ENCODE assay signal across 11 cellular contexts in the genomic region with DNA sequence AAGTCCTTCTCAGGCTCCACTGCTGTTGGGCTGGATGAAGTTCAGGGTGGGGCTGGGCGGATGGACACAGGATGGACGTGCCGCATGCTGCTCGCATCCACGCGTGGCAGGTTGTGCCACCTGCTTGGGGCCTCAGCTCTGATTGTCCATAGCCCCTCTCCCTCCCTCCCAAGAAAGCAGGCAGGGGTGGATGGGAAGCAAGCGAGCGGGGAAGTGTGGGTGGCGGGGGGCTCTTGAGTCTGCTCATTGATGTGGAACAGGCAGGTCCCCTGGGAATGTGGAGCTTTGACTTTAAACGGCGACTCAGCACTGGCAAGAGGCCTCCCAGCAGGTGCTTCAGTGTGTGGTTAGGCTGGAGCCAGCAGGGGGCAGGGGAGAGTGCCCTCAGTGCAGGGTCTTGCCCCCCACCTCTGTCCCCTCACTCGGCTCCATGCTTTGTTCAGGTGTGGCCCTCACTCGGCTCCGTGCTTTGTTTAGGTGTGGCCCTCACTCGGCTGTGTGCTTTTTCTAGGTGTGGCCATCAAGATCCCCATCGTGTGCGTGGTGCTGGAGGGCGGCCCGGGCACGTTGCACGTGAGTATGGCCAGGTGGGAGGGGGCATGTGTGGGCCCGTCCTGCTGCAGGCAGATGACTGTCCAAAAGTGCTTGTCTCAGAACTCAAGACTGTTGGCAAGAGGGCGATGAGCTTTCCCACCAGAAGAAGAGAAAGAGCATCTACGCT. TPM values are rescaled to one million over a fixed set of nuclear protein-coding genes. Genes with fewer than 3 reads are reported as not detected.
DNase-seq lines count a peak whose midpoint lies in the region; ATAC-seq, FAIRE-seq and TF ChIP-seq lines count a peak whose summit lies in the region.
"Had no signal": no experiment of that assay in that cellular context is flagged by ENCODE, and none has a peak within 500 bp of the region (broad histone marks: within the 10 kb centered on the region; RNA-seq: fewer than 3 reads in every experiment).

No MANE protein-coding gene starts in this region.

- H3K9me3 ChIP-seq in PC-9 (ENCODE audit: insufficient read depth, low read depth) (no peaks in the 10 kb centered on the region), HepG2 (ENCODE audit: low read length) (no peaks in the 10 kb centered on the region)

- peak; percentile 73 for ATAC-seq in GM23338
- peak; percentile 73 for ATAC-seq in HepG2
- no peak for ATAC-seq in GM21447 (IDR thresholded peaks at IDR 0.05; ENCODE audit: unreplicated experiment)
- no peak for ATAC-seq in HG02852 (IDR thresholded peaks at IDR 0.05; ENCODE audit: unreplicated experiment)
- ATAC-seq in GM21381 (IDR thresholded peaks at IDR 0.05; ENCODE audit: unreplicated experiment), result no peak

- in situ Hi-C loops in HepG2 (cut with HindIII; ENCODE audit: extremely low pct_ligation_motif_present, low pct_unique_long_range_greater_than_20kb), result loop anchor here (5.0 kb wide), 2 partner anchors 50 to 105 kb away; no protein-coding TSS in a partner anchor

- H4K20me1 ChIP-seq in GM23338 (replicated peaks; ENCODE audit: insufficient read depth) (no peaks in the 10 kb centered on the region), PC-9 (ENCODE audit: insufficient read depth) (no peaks in the 10 kb centered on the region), HepG2 (ENCODE audit: insufficient read depth, low read length) (no peaks in the 10 kb centered on the region)

- POLR2A ChIA-PET in PC-9 (lab: Charles Lee; ENCODE audit: unreplicated experiment), result no interaction called here
- POLR2A ChIA-PET in HepG2 (lab: Yijun Ruan, JAX), result no interaction called here

- TF ChIP-seq CTCF in GM23338 (conservative IDR thresholded peaks at IDR 0.05; ENCODE audit: low read depth in 2 of 2) (peak; percentile 45 to 60), PC-9 (conservative IDR thresholded peaks at IDR 0.05) (0 out of 2 replicates have a peak, but pooled peaks have one; percentile 15), HepG2 (CRISPR knock-in tag; IDR thresholded peaks at IDR 0.05) (peak; percentile 71)

- DNase-seq in D341Med (ENCODE audit: low spot score), result peak; percentile 33
- peak; percentile 66 for DNase-seq in GM23338 (ENCODE audit: low spot score)
- DNase-seq in PC-9, result no peak
- DNase-seq in HepG2 (ENCODE audit: low spot score), result no peak
- DNase-seq in GM03348 (ENCODE audit: low spot score), result no peak
- DNase-seq: amniotic stem cell; stimulated activated CD4-positive, alpha-beta T cell treated with anti-CD3 and anti-CD28 coated beads, Interleukin-4, amount 100 ng/mL, for 4 hours had no signal

- intact Hi-C loops in PC-9 (cut with micrococcal nuclease; ENCODE audit: unreplicated experiment) (no loop called here), HepG2 (cut with micrococcal nuclease; ENCODE audit: unreplicated experiment) (no loop called here)

- H3K27ac ChIP-seq in GM23338 (ENCODE audit: low read depth), result no peak overlapping the region
- H3K27ac ChIP-seq in PC-9, result no peak overlapping the region
- no peak overlapping the region for H3K27ac ChIP-seq in HepG2 (ENCODE audit: extremely low read length, insufficient read depth, low read length)

- H3K9me3 Mint-ChIP-seq in GM23338, result peaks cover 29% of the 10 kb centered on the region

- BruUV-seq in PC-9 (replicated peaks; lab: Mats Ljungman, UMichigan) (no TSS peak), HepG2 (replicated peaks; lab: Mats Ljungman, UMichigan) (no TSS peak)

- no peak for TF ChIP-seq EP300 in HepG2 (IDR thresholded peaks at IDR 0.05; ENCODE audit: low read depth in 2 of 2, low read length in 2 of 2)
- TF ChIP-seq EP300 in HepG2 (CRISPR knock-in tag; IDR thresholded peaks at IDR 0.05; ENCODE audit: borderline replicate concordance), result no peak

- FAIRE-seq in HepG2 (lab: Jason Lieb, UNC), result no peak

- CTCF ChIA-PET in PC-9 (lab: Charles Lee) (no interaction called here), HepG2 (lab: Yijun Ruan, JAX; ENCODE audit: low intra/inter-chr PET ratio, low total read pairs) (no interaction called here)

- 55% methylated on average over 2 of the region's 24 CpGs for WGBS in HepG2 (ENCODE audit: low lambda C conversion rate)

- H3K4me3 Mint-ChIP-seq in GM23338, result no peak overlapping the region

- H3K27me3 Mint-ChIP-seq in GM23338 (ENCODE audit: insufficient read depth, low read depth, poor library complexity), result peaks cover 6% of the 10 kb centered on the region

- H3K9ac ChIP-seq in HepG2 (ENCODE audit: insufficient read depth, low read depth, low read length), result no peak overlapping the region

- no peak for TF ChIP-seq RAD21 in HepG2 (CRISPR knock-in tag; IDR thresholded peaks at IDR 0.05)

- H3K79me2 ChIP-seq in GM23338 (replicated peaks; ENCODE audit: insufficient read depth), result no peaks in the 10 kb centered on the region
- H3K79me2 ChIP-seq in PC-9 (ENCODE audit: low read depth), result no peaks in the 10 kb centered on the region
- H3K79me2 ChIP-seq in HepG2 (ENCODE audit: insufficient read depth, low read length), result no peaks in the 10 kb centered on the region

- H3F3A ChIP-seq in GM23338 (replicated peaks; ENCODE audit: low read depth) (no peaks in the 10 kb centered on the region), PC-9 (ENCODE audit: insufficient read depth, low read depth) (no peaks in the 10 kb centered on the region)

- no peaks in the 10 kb centered on the region for H3K9me2 ChIP-seq in GM23338 (ENCODE audit: insufficient read depth)
- no peaks in the 10 kb centered on the region for H3K9me2 ChIP-seq in PC-9 (ENCODE audit: insufficient read depth)

- H3K27me3 ChIP-seq in GM23338 (ENCODE audit: insufficient read depth), result no peaks in the 10 kb centered on the region
- H3K27me3 ChIP-seq in PC-9 (ENCODE audit: insufficient read depth, low read depth), result peaks cover 90% of the 10 kb centered on the region
- H3K27me3 ChIP-seq in HepG2 (ENCODE audit: control insufficient read depth in 1 of 2, insufficient read depth in 2 of 2, low read length in 2 of 2), result peaks cover 16 to 53% of the 10 kb centered on the region in 2 experiments

- H3K4me1 Mint-ChIP-seq in GM23338, result peaks cover 15% of the 10 kb centered on the region; the same call in 2 of the 3 replicates

- no peak overlapping the region for H3K27ac Mint-ChIP-seq in GM23338

- TF ChIP-seq POLR2A in HepG2 (IDR thresholded peaks at IDR 0.05; ENCODE audit: insufficient read depth in 1 of 2, low read depth in 2 of 2, low read length in 2 of 2), result no peak

- no peak overlapping the region for H3K4me3 ChIP-seq in GM23338
- no peak overlapping the region for H3K4me3 ChIP-seq in PC-9
- H3K4me3 ChIP-seq in HepG2 (replicated peaks in 1 of 3; ENCODE audit: insufficient read depth in 1 of 3, low read depth in 2 of 3, low read length in 3 of 3), result no peak overlapping the region

- H3K4me2 ChIP-seq in GM23338 (no peak overlapping the region), PC-9 (no peak overlapping the region), HepG2 (ENCODE audit: low read depth, low read length) (no peak overlapping the region)

- peaks cover 4% of the 10 kb centered on the region; the same call in 1 of the 3 replicates for H3K36me3 Mint-ChIP-seq in GM23338 (ENCODE audit: low read depth)

- no peaks in the 10 kb centered on the region for H3K36me3 ChIP-seq in GM23338 (ENCODE audit: insufficient read depth)
- H3K36me3 ChIP-seq in PC-9 (ENCODE audit: low read depth), result no peaks in the 10 kb centered on the region
- no peaks in the 10 kb centered on the region for H3K36me3 ChIP-seq in HepG2 (replicated peaks in 1 of 2; ENCODE audit: control insufficient read depth in 1 of 2, insufficient read depth in 2 of 2, low read length in 2 of 2)

- H3K4me1 ChIP-seq in GM23338 (ENCODE audit: insufficient read depth) (no peaks in the 10 kb centered on the region), PC-9 (replicated peaks; ENCODE audit: insufficient read depth) (no peaks in the 10 kb centered on the region), HepG2 (ENCODE audit: insufficient read depth, low read length) (no peaks in the 10 kb centered on the region)

- peak overlapping the region; percentile 83 for H2AFZ ChIP-seq in GM23338
- H2AFZ ChIP-seq in PC-9, result no peak overlapping the region
- no peak overlapping the region for H2AFZ ChIP-seq in HepG2 (ENCODE audit: low read length)

RNA-seq across cellular contexts. Expression of a gene that starts 23.9 kb away (rescaled TPM):
- 0.83 and 2.0 TPM in 2 replicates for total RNA-seq in GM23338 (2014; rRNA removed; shearing (Covaris generic))
- polyA plus RNA-seq in GM23338 (2016; fragmentation: Nextera tagmentation; extraction: Ambion mirVana) (0.50 and 0.53 TPM in 2 replicates), HepG2 (2011; rRNA removed) (0.09 and 0.20 TPM in 2 replicates)
- total RNA-seq in PC-9 (2021) (not detected in 2 replicates), HepG2 (2016; rRNA removed; fragmentation: Illumina TruSeq; extraction: Trizol) (0.07 TPM in 1 of 2 replicates, not detected in the other)
- total RNA-seq in HepG2 (2016; cell fraction: cytosol; rRNA removed; fragmentation: Illumina TruSeq; extraction: Trizol; ENCODE audit: low read depth), result not detected in 2 replicates
- total RNA-seq in HepG2 (2016; cell fraction: insoluble cytoplasmic fraction; rRNA removed; fragmentation: Illumina TruSeq; extraction: Trizol), result 0.09 TPM in 1 of 2 replicates, not detected in the other
- 0.14 TPM in 1 of 2 replicates, not detected in the other for total RNA-seq in HepG2 (2016; cell fraction: membrane; rRNA removed; fragmentation: Illumina TruSeq; extraction: Trizol)
- total RNA-seq in HepG2 (2016; cell fraction: nucleus; rRNA removed; fragmentation: Illumina TruSeq; extraction: Trizol), result not detected in 2 replicates
- polyA plus RNA-seq in HepG2 (2011; cell fraction: cytosol; rRNA removed), result 0.05 and 0.06 TPM in 2 replicates
- polyA plus RNA-seq in HepG2 (2011; cell fraction: nucleus; rRNA removed), result 0.37 and 0.55 TPM in 2 replicates
- polyA plus RNA-seq in HepG2 (2012), result 0.27 and 0.31 TPM in 2 replicates
- polyA plus RNA-seq in HepG2 (2016; cell fraction: cytosol; fragmentation: Illumina TruSeq; extraction: Trizol; ENCODE audit: low read depth), result 0.08 TPM in 1 of 2 replicates, not detected in the other
- polyA plus RNA-seq in HepG2 (2016; cell fraction: insoluble cytoplasmic fraction; fragmentation: Illumina TruSeq; extraction: Trizol; ENCODE audit: low read depth), result 0.14 TPM in 1 of 2 replicates, not detected in the other
- 0.18 TPM in 1 of 2 replicates, not detected in the other for polyA plus RNA-seq in HepG2 (2016; cell fraction: membrane; fragmentation: Illumina TruSeq; extraction: Trizol; ENCODE audit: low read depth)
- polyA plus RNA-seq in HepG2 (2016; cell fraction: nucleus; fragmentation: Illumina TruSeq; extraction: Trizol; ENCODE audit: insufficient read depth, low read depth), result 0.11 and 0.37 TPM in 2 replicates
- 0.02 and 11.4 TPM in 2 replicates for polyA minus RNA-seq in HepG2 (2011; rRNA and poly(A)+ RNA removed; ENCODE audit: low replicate concordance)
- 0.70 TPM in 1 of 2 replicates, not detected in the other for polyA minus RNA-seq in HepG2 (2011; cell fraction: cytosol; rRNA and poly(A)+ RNA removed)
- polyA minus RNA-seq in HepG2 (2011; cell fraction: nucleus; rRNA and poly(A)+ RNA removed), result 0.26 and 0.50 TPM in 2 replicates
- total RNA-seq: pulmonary artery endothelial cell had no signal

RNA-seq across cellular contexts. Expression of a gene that starts 38.2 kb away (rescaled TPM):
- total RNA-seq in GM23338 (2014; rRNA removed; shearing (Covaris generic)), result 23.2 and 24.0 TPM in 2 replicates
- polyA plus RNA-seq in GM23338 (2016; fragmentation: Nextera tagmentation; extraction: Ambion mirVana) (11.0 and 15.4 TPM in 2 replicates), HepG2 (2011; rRNA removed) (8.0 and 13.1 TPM in 2 replicates)
- total RNA-seq in PC-9 (2021) (12.5 and 23.9 TPM in 2 replicates), HepG2 (2016; rRNA removed; fragmentation: Illumina TruSeq; extraction: Trizol) (13.1 and 20.1 TPM in 2 replicates)
- 16.2 and 18.7 TPM in 2 replicates for total RNA-seq in HepG2 (2016; cell fraction: cytosol; rRNA removed; fragmentation: Illumina TruSeq; extraction: Trizol; ENCODE audit: low read depth)
- total RNA-seq in HepG2 (2016; cell fraction: insoluble cytoplasmic fraction; rRNA removed; fragmentation: Illumina TruSeq; extraction: Trizol), result 11.7 and 23.2 TPM in 2 replicates
- total RNA-seq in HepG2 (2016; cell fraction: membrane; rRNA removed; fragmentation: Illumina TruSeq; extraction: Trizol), result 22.7 and 31.0 TPM in 2 replicates
- 15.4 and 16.3 TPM in 2 replicates for total RNA-seq in HepG2 (2016; cell fraction: nucleus; rRNA removed; fragmentation: Illumina TruSeq; extraction: Trizol)
- 6.8 and 14.6 TPM in 2 replicates for polyA plus RNA-seq in HepG2 (2011; cell fraction: cytosol; rRNA removed)
- polyA plus RNA-seq in HepG2 (2011; cell fraction: nucleus; rRNA removed), result 84.7 and 108 TPM in 2 replicates
- polyA plus RNA-seq in HepG2 (2012), result 7.4 and 9.9 TPM in 2 replicates
- 17.7 and 23.4 TPM in 2 replicates for polyA plus RNA-seq in HepG2 (2016; cell fraction: cytosol; fragmentation: Illumina TruSeq; extraction: Trizol; ENCODE audit: low read depth)
- polyA plus RNA-seq in HepG2 (2016; cell fraction: insoluble cytoplasmic fraction; fragmentation: Illumina TruSeq; extraction: Trizol; ENCODE audit: low read depth), result 12.0 and 13.3 TPM in 2 replicates
- 19.5 and 21.9 TPM in 2 replicates for polyA plus RNA-seq in HepG2 (2016; cell fraction: membrane; fragmentation: Illumina TruSeq; extraction: Trizol; ENCODE audit: low read depth)
- 26.7 and 31.2 TPM in 2 replicates for polyA plus RNA-seq in HepG2 (2016; cell fraction: nucleus; fragmentation: Illumina TruSeq; extraction: Trizol; ENCODE audit: insufficient read depth, low read depth)
- polyA minus RNA-seq in HepG2 (2011; rRNA and poly(A)+ RNA removed; ENCODE audit: low replicate concordance), result 3.6 and 9.9 TPM in 2 replicates
- polyA minus RNA-seq in HepG2 (2011; cell fraction: cytosol; rRNA and poly(A)+ RNA removed), result 3.6 and 4.5 TPM in 2 replicates
- 13.3 and 17.1 TPM in 2 replicates for polyA minus RNA-seq in HepG2 (2011; cell fraction: nucleus; rRNA and poly(A)+ RNA removed)

Comparison
In these comparisons a context has a peak if more than half of its experiments do, and no peak if none do; other contexts are left out.
1. DNase-seq: peak in D341Med (single experiment) and GM23338 (single experiment); none in PC-9 (0 of 2), HepG2 (single experiment) and GM03348 (single experiment).
2. ATAC-seq: peak in GM23338 (single experiment) and HepG2 (single experiment); none in GM21447 (single experiment), HG02852 (single experiment) and GM21381 (single experiment).
3. CTCF ChIP-seq: peak in every context shown above with its lines; median percentile 71 in HepG2; 52 in GM23338; 15 in PC-9.